1 cellular context compared by ENCODE assay signal in the genomic region with DNA sequence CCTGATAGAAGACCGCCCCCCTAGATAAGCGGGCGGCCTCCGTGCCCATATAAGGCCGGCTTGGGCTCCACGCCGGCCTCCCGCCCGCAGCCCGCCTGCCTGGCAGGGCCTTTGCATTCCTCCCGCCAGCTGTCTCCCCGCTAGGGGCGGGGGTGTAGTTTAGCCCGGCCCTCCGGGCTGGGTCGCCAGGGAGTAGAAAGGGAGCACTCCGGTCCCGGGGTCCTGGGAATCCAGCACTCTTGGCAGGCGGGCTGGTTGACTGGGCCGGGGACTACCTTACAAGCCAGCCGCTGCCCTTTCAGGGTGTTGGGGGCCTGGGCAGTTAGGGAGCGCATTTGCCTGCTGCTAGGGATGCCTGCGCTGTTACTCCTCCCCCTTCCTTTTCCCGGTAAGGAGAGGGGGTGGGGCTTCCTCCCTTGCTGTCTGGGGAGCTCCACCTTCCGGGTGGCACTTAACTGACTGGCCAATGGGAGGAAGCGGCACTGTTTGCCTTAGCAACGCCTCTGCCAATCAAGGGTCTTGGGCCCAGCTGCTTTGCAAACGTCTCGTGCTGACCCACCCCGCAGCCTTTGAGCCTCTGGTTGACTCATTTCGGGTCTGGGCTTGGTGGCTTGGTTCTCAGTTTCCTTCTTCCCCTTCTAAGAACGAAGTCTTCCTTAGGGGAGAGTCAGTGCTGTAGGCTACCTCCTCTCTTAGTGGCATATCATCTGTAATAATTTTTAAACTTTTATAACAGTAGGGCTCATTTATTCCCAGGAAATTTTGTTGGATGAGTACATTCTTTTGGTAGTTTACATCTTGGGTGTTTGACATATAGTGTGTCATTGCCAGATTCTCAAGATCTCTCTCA.
TF ChIP-seq lines count a peak whose summit lies in the region.

No MANE protein-coding gene starts in this region.

TF ChIP-seq in HEK293, 187 proteins besides CTCF, POLR2A, EP300 and RAD21 (continued from another document):
- TF ChIP-seq, protein P1, sequence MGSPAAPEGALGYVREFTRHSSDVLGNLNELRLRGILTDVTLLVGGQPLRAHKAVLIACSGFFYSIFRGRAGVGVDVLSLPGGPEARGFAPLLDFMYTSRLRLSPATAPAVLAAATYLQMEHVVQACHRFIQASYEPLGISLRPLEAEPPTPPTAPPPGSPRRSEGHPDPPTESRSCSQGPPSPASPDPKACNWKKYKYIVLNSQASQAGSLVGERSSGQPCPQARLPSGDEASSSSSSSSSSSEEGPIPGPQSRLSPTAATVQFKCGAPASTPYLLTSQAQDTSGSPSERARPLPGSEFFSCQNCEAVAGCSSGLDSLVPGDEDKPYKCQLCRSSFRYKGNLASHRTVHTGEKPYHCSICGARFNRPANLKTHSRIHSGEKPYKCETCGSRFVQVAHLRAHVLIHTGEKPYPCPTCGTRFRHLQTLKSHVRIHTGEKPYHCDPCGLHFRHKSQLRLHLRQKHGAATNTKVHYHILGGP (tag by site-specific recombination; IDR thresholded peaks at IDR 0.05) = no peak
- peak; percentile 85 for TF ChIP-seq ZBTB17 (tag by site-specific recombination; IDR thresholded peaks at IDR 0.05)
- 0 out of 2 replicates have a peak, but pooled peaks have one; percentile 63 for TF ChIP-seq ZSCAN30 (tag by site-specific recombination; IDR thresholded peaks at IDR 0.05)
- TF ChIP-seq, protein P2, sequence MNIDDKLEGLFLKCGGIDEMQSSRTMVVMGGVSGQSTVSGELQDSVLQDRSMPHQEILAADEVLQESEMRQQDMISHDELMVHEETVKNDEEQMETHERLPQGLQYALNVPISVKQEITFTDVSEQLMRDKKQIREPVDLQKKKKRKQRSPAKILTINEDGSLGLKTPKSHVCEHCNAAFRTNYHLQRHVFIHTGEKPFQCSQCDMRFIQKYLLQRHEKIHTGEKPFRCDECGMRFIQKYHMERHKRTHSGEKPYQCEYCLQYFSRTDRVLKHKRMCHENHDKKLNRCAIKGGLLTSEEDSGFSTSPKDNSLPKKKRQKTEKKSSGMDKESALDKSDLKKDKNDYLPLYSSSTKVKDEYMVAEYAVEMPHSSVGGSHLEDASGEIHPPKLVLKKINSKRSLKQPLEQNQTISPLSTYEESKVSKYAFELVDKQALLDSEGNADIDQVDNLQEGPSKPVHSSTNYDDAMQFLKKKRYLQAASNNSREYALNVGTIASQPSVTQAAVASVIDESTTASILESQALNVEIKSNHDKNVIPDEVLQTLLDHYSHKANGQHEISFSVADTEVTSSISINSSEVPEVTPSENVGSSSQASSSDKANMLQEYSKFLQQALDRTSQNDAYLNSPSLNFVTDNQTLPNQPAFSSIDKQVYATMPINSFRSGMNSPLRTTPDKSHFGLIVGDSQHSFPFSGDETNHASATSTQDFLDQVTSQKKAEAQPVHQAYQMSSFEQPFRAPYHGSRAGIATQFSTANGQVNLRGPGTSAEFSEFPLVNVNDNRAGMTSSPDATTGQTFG (tag by site-specific recombination; IDR thresholded peaks at IDR 0.05; ENCODE audit: borderline replicate concordance) = no peak
- TF ChIP-seq, protein P3, sequence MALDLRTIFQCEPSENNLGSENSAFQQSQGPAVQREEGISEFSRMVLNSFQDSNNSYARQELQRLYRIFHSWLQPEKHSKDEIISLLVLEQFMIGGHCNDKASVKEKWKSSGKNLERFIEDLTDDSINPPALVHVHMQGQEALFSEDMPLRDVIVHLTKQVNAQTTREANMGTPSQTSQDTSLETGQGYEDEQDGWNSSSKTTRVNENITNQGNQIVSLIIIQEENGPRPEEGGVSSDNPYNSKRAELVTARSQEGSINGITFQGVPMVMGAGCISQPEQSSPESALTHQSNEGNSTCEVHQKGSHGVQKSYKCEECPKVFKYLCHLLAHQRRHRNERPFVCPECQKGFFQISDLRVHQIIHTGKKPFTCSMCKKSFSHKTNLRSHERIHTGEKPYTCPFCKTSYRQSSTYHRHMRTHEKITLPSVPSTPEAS (tag by site-specific recombination; IDR thresholded peaks at IDR 0.05) = no peak
- TF ChIP-seq, protein P4, sequence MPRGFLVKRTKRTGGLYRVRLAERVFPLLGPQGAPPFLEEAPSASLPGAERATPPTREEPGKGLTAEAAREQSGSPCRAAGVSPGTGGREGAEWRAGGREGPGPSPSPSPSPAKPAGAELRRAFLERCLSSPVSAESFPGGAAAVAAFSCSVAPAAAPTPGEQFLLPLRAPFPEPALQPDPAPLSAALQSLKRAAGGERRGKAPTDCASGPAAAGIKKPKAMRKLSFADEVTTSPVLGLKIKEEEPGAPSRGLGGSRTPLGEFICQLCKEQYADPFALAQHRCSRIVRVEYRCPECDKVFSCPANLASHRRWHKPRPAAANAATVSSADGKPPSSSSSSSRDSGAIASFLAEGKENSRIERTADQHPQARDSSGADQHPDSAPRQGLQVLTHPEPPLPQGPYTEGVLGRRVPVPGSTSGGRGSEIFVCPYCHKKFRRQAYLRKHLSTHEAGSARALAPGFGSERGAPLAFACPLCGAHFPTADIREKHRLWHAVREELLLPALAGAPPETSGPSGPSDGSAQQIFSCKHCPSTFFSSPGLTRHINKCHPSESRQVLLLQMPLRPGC (tag by site-specific recombination; IDR thresholded peaks at IDR 0.05) = 0 out of 2 replicates have a peak, but pooled peaks have one; percentile 46
- peak; percentile 63; the same call in 1 of the 2 replicates for TF ChIP-seq ZEB2 (tag by site-specific recombination; IDR thresholded peaks at IDR 0.05)
- peak; percentile 88 for TF ChIP-seq GLIS2 (tag by site-specific recombination; IDR thresholded peaks at IDR 0.05)
- TF ChIP-seq ZNF777 (tag by site-specific recombination; IDR thresholded peaks at IDR 0.05; ENCODE audit: borderline replicate concordance) = no peak
- TF ChIP-seq, protein P5, sequence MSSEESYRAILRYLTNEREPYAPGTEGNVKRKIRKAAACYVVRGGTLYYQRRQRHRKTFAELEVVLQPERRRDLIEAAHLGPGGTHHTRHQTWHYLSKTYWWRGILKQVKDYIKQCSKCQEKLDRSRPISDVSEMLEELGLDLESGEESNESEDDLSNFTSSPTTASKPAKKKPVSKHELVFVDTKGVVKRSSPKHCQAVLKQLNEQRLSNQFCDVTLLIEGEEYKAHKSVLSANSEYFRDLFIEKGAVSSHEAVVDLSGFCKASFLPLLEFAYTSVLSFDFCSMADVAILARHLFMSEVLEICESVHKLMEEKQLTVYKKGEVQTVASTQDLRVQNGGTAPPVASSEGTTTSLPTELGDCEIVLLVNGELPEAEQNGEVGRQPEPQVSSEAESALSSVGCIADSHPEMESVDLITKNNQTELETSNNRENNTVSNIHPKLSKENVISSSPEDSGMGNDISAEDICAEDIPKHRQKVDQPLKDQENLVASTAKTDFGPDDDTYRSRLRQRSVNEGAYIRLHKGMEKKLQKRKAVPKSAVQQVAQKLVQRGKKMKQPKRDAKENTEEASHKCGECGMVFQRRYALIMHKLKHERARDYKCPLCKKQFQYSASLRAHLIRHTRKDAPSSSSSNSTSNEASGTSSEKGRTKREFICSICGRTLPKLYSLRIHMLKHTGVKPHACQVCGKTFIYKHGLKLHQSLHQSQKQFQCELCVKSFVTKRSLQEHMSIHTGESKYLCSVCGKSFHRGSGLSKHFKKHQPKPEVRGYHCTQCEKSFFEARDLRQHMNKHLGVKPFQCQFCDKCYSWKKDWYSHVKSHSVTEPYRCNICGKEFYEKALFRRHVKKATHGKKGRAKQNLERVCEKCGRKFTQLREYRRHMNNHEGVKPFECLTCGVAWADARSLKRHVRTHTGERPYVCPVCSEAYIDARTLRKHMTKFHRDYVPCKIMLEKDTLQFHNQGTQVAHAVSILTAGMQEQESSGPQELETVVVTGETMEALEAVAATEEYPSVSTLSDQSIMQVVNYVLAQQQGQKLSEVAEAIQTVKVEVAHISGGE (tag by site-specific recombination; conservative IDR thresholded peaks at IDR 0.05; ENCODE audit: low read depth) = peak; percentile 35; the same call in 1 of the 2 replicates
- TF ChIP-seq ZIC2 (tag by site-specific recombination; IDR thresholded peaks at IDR 0.05) = peak; percentile 62
- TF ChIP-seq ZNF792 (tag by site-specific recombination; IDR thresholded peaks at IDR 0.05) = no peak
- TF ChIP-seq ZNF629 (tag by site-specific recombination; IDR thresholded peaks at IDR 0.05) = peak; percentile 41; the same call in 1 of the 2 replicates
- TF ChIP-seq, protein P6, sequence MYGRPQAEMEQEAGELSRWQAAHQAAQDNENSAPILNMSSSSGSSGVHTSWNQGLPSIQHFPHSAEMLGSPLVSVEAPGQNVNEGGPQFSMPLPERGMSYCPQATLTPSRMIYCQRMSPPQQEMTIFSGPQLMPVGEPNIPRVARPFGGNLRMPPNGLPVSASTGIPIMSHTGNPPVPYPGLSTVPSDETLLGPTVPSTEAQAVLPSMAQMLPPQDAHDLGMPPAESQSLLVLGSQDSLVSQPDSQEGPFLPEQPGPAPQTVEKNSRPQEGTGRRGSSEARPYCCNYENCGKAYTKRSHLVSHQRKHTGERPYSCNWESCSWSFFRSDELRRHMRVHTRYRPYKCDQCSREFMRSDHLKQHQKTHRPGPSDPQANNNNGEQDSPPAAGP (tag by site-specific recombination; IDR thresholded peaks at IDR 0.05) = peak; percentile 76
- TF ChIP-seq ZNF623 (tag by site-specific recombination; IDR thresholded peaks at IDR 0.05) = peak; percentile 19
- TF ChIP-seq EGR2 (tag by site-specific recombination; IDR thresholded peaks at IDR 0.05; ENCODE audit: low read depth) = peak; percentile 74
- TF ChIP-seq KLF1 (tag by site-specific recombination; IDR thresholded peaks at IDR 0.05) = no peak; the same call in 1 of the 2 replicates
